18 cellular contexts compared by ENCODE assay signal in genomic region chr7:101239191-101239950, GRCh38. TPM values are rescaled to one million over a fixed set of nuclear protein-coding genes. Genes with fewer than 3 reads are reported as not detected.
A peak's percentile ranks its signal among the peaks of the same experiment; 100 is the strongest.
DNase-seq lines count a peak whose midpoint lies in the region; ATAC-seq, FAIRE-seq and TF ChIP-seq lines count a peak whose summit lies in the region.
"Had no signal": no experiment of that assay in that cellular context is flagged by ENCODE, and none has a peak within 500 bp of the region (broad histone marks: within the 10 kb centered on the region; RNA-seq: fewer than 3 reads in every experiment).

No MANE protein-coding gene starts in this region.

- ATAC-seq in gastrocnemius medialis = peak in 1 of 2 donors; percentile 11
- no peak for ATAC-seq in HG03342 (IDR thresholded peaks at IDR 0.05; ENCODE audit: unreplicated experiment)
- ATAC-seq in HG02840 (IDR thresholded peaks at IDR 0.05; ENCODE audit: low FRiP score, unreplicated experiment) = no peak
- ATAC-seq in HG03108 (IDR thresholded peaks at IDR 0.05; ENCODE audit: unreplicated experiment) = no peak
- ATAC-seq: activated CD8-positive, alpha-beta memory T cell treated with anti-CD3 and anti-CD28 coated beads, Interleukin-2, amount 10 ng/mL, durations not matched to agents 7 days and 5 days; PC-3 had no signal

- peak overlapping the region; percentile 89 for H3K27ac ChIP-seq in BLaER1
- peak overlapping the region; percentile 23 to 88 (median 55) for H3K27ac ChIP-seq in adrenal gland
- H3K27ac ChIP-seq in kidney (ENCODE audit: low read depth in 2 of 2, low read length in 2 of 2) = peak overlapping the region; percentile 43 to 80
- peak overlapping the region; percentile 73 to 97 (median 80) for H3K27ac ChIP-seq in gastrocnemius medialis

- TF ChIP-seq POLR2A in adrenal gland (IDR thresholded peaks at IDR 0.05) (no peak), gastrocnemius medialis (IDR thresholded peaks at IDR 0.05) (no peak)

- whole genome bisulfite sequencing in adrenal gland, 4 donors = 35 to 52% (median 46%) methylated on average over 21 to 27 of the region's 27 CpGs

- FAIRE-seq in kidney (lab: Jason Lieb, UNC) = no peak
- FAIRE-seq: GM19239 had no signal

- H3K27me3 ChIP-seq in BLaER1 (no peaks in the 10 kb centered on the region), adrenal gland (no peaks in the 10 kb centered on the region), gastrocnemius medialis (no peaks in the 10 kb centered on the region)

- in situ Hi-C loops in gastrocnemius medialis (cut with MboI; ENCODE audit: low sequenced_read_pairs in 4 of 4) = no loop called here

- H3K4me1 ChIP-seq in BLaER1 = peaks cover 85% of the 10 kb centered on the region
- H3K4me1 ChIP-seq in adrenal gland (replicated peaks in 1 of 2) = peaks cover 25 to 28% of the 10 kb centered on the region in 2 donors
- peaks cover 6 to 24% of the 10 kb centered on the region in 2 donors for H3K4me1 ChIP-seq in kidney (ENCODE audit: control insufficient read depth in 1 of 2, insufficient read depth in 1 of 2, low read depth in 1 of 2, low read length in 2 of 2)
- peaks cover 49% of the 10 kb centered on the region in 2 donors for H3K4me1 ChIP-seq in gastrocnemius medialis

- H3K9ac ChIP-seq in BLaER1 (peak overlapping the region; percentile 81), kidney (ENCODE audit: low read length in 2 of 2) (no peak overlapping the region)

- peaks cover 9% of the 10 kb centered on the region; the same call in 1 of the 2 replicates for H4K20me1 ChIP-seq in BLaER1

- H3K36me3 ChIP-seq in BLaER1 (peaks cover 47% of the 10 kb centered on the region), adrenal gland (replicated peaks in 1 of 2) (peaks cover 0 to 27% of the 10 kb centered on the region in 2 donors), kidney (ENCODE audit: control insufficient read depth in 1 of 2, insufficient read depth in 2 of 2, low read length in 2 of 2) (peaks cover 0 to 11% of the 10 kb centered on the region in 2 donors), gastrocnemius medialis (peaks cover 0 to 25% of the 10 kb centered on the region in 2 donors)

- H3K4me3 ChIP-seq in BLaER1 = peak overlapping the region; percentile 66
- no peak overlapping the region for H3K4me3 ChIP-seq in adrenal gland
- H3K4me3 ChIP-seq in kidney (ENCODE audit: low read length in 2 of 2) = no peak overlapping the region
- H3K4me3 ChIP-seq in gastrocnemius medialis = no peak overlapping the region

- no peak for TF ChIP-seq CTCF in adrenal gland (IDR thresholded peaks at IDR 0.05)
- no peak for TF ChIP-seq CTCF in kidney (IDR thresholded peaks at IDR 0.05; ENCODE audit: borderline replicate concordance, extremely low read depth, insufficient read depth)
- no peak for TF ChIP-seq CTCF in gastrocnemius medialis (IDR thresholded peaks at IDR 0.05 in 4 of 5, conservative IDR thresholded peaks at IDR 0.05 in 1 of 5)

- peak; percentile 40 to 78 (median 65) for DNase-seq in adrenal gland
- DNase-seq in kidney = peak; percentile 84
- no peak for DNase-seq in gastrocnemius medialis
- no peak for DNase-seq in COR-L47 (lab: John Stamatoyannopoulos, UW)
- DNase-seq: activated CD8-positive, alpha-beta memory T cell treated with anti-CD3 and anti-CD28 coated beads, Interleukin-2, amount 10 ng/mL, durations not matched to agents 7 days and 5 days; activated gamma-delta T cell; effector CD4-positive, alpha-beta T cell; midbrain; NCI-H146; occipital lobe; PC-3; SW 1271 had no signal

- peak overlapping the region; percentile 99 for H3K4me2 ChIP-seq in BLaER1

- intact Hi-C loops in adrenal gland (cut with DNase I) (no loop called here), kidney (cut with DNase I) (no loop called here), gastrocnemius medialis (cut with DNase I; ENCODE audit: low total_unique reads) (no loop called here)

- H3K9me3 ChIP-seq in BLaER1 (no peaks in the 10 kb centered on the region), adrenal gland (replicated peaks in 1 of 3) (no peaks in the 10 kb centered on the region), kidney (ENCODE audit: control insufficient read depth in 1 of 2, low read length in 2 of 2) (no peaks in the 10 kb centered on the region), gastrocnemius medialis (no peaks in the 10 kb centered on the region)

RNA-seq across cellular contexts. Expression of gene CLDN15, which starts 1.8 kb away (rescaled TPM):
- total RNA-seq in adrenal gland = 1 to 10 TPM; 2.0 to 7.8 (median 3.5) TPM
- polyA plus RNA-seq in adrenal gland = 10 to 100 TPM in 1 of 3 donors, 1 to 10 TPM in 1, under 1 TPM in 1; 0.70 to 10.9 (median 6.5) TPM
- 11.9 TPM for total RNA-seq in kidney
- 13.3 TPM for polyA plus RNA-seq in kidney (ENCODE audit: insufficient read depth, low read depth, low replicate concordance)
- total RNA-seq in gastrocnemius medialis = 1 to 10 TPM in 3 of 4 donors, under 1 TPM in 1; 0.87 to 3.2 (median 1.4) TPM

RNA-seq across cellular contexts. Expression of gene FIS1, which starts 5.5 kb away (rescaled TPM):
- total RNA-seq in adrenal gland (100 to 1,000 TPM; 216 to 439 (median 286) TPM), kidney (180 TPM), gastrocnemius medialis (100 to 1,000 TPM; 319 to 467 (median 364) TPM)
- polyA plus RNA-seq in adrenal gland (100 to 1,000 TPM; 158 to 230 (median 168) TPM), kidney (ENCODE audit: insufficient read depth, low read depth, low replicate concordance) (472 TPM)

RNA-seq across cellular contexts. Expression of gene ZNHIT1, which starts 21.4 kb away (rescaled TPM):
- total RNA-seq in adrenal gland = 100 to 1,000 TPM in 3 of 8 donors, 10 to 100 TPM in 5; 69.0 to 133 (median 92.2) TPM
- polyA plus RNA-seq in adrenal gland = 100 to 1,000 TPM in 2 of 3 donors, 10 to 100 TPM in 1; 34.7 to 228 (median 177) TPM
- total RNA-seq in kidney = 74.9 TPM
- 208 TPM for polyA plus RNA-seq in kidney (ENCODE audit: insufficient read depth, low read depth, low replicate concordance)
- total RNA-seq in gastrocnemius medialis = 10 to 100 TPM; 66.7 to 83.9 (median 71.9) TPM

RNA-seq across cellular contexts. Expression of gene PLOD3, which starts 22.0 kb away (rescaled TPM):
- 10 to 100 TPM; 29.1 to 62.2 (median 51.4) TPM for total RNA-seq in adrenal gland
- polyA plus RNA-seq in adrenal gland = 10 to 100 TPM; 35.4 to 59.8 (median 54.4) TPM
- 78.8 TPM for total RNA-seq in kidney
- 53.5 TPM for polyA plus RNA-seq in kidney (ENCODE audit: insufficient read depth, low read depth, low replicate concordance)
- 10 to 100 TPM in 3 of 4 donors, 1 to 10 TPM in 1; 8.2 to 24.2 (median 15.5) TPM for total RNA-seq in gastrocnemius medialis

RNA-seq across cellular contexts. Expression of gene MOGAT3, which starts 38.5 kb away (rescaled TPM):
- total RNA-seq in adrenal gland (not detected), kidney (0.25 TPM), gastrocnemius medialis (not detected)
- polyA plus RNA-seq in adrenal gland (not detected), kidney (ENCODE audit: insufficient read depth, low read depth, low replicate concordance) (0.37 TPM)
- total RNA-seq: activated CD8-positive, alpha-beta memory T cell treated with anti-CD3 and anti-CD28 coated beads, Interleukin-2, amount 10 ng/mL, durations not matched to agents 7 days and 5 days; NCI-H460; occipital lobe; PC-3 had no signal

Comparison
In these comparisons a context has a peak if more than half of its experiments do, and no peak if none do; other contexts are left out.
1. DNase-seq: peak in adrenal gland (7 of 7) and kidney (single experiment); none in gastrocnemius medialis (0 of 2) and COR-L47 (single experiment).
2. Peak in every context shown above with its lines, with median percentiles within 50 percentile points of each other: H3K27ac ChIP-seq.